In genomic region chr1:156926175-156926574, GRCh38 we compare ENCODE assay signal across 8 cellular contexts. TPM values are rescaled to one million over a fixed set of nuclear protein-coding genes. Genes with fewer than 3 reads are reported as not detected.
DNase-seq lines count a peak whose midpoint lies in the region; ATAC-seq and TF ChIP-seq lines count a peak whose summit lies in the region.

No MANE protein-coding gene starts in this region.

- DNase-seq in CMK (ENCODE audit: low read depth): peak; percentile 84
- DNase-seq in T-helper 2 cell treated with Interferon-gamma antibody and Interleukin-4, amounts not matched to agents 5 μg/mL and 100 μg/mL, for 36 hours (ENCODE audit: low spot score): peak; percentile 63
- peak; percentile 7 to 27 (median 11) for DNase-seq in immature natural killer cell
- no peak for DNase-seq in activated gamma-delta T cell (lab: John Stamatoyannopoulos, UW)
- DNase-seq in GM13976 (ENCODE audit: low spot score): no peak

- H3K4me3 Mint-ChIP-seq in T-helper 2 cell treated with Interferon-gamma antibody and Interleukin-4, amounts not matched to agents 5 μg/mL and 100 μg/mL, for 36 hours: no peak overlapping the region
- H3K4me3 Mint-ChIP-seq in immature natural killer cell: no peak overlapping the region

- no peak overlapping the region for H3K27ac Mint-ChIP-seq in T-helper 2 cell treated with Interferon-gamma antibody and Interleukin-4, amounts not matched to agents 5 μg/mL and 100 μg/mL, for 36 hours
- H3K27ac Mint-ChIP-seq in immature natural killer cell: no peak overlapping the region

- no peaks in the 10 kb centered on the region for H3K9me3 Mint-ChIP-seq in T-helper 2 cell treated with Interferon-gamma antibody and Interleukin-4, amounts not matched to agents 5 μg/mL and 100 μg/mL, for 36 hours
- H3K9me3 Mint-ChIP-seq in immature natural killer cell: peaks cover 0 to 1% (median 0%) of the 10 kb centered on the region in 6 donors

- no peak for TF ChIP-seq POLR2A in GM18505 (IDR thresholded peaks at IDR 0.05; ENCODE audit: borderline replicate concordance, extremely low read depth, insufficient read depth, insufficient read length)

- TF ChIP-seq CTCF in GM13976 (IDR thresholded peaks at IDR 0.05; ENCODE audit: borderline replicate concordance, control extremely low read depth, extremely low read depth, insufficient read depth, missing control alignments): no peak

- in situ Hi-C loops in GM13976 (cut with MboI; ENCODE audit: low sequenced_read_pairs, unreplicated experiment): no loop called here

- H3K27me3 Mint-ChIP-seq in T-helper 2 cell treated with Interferon-gamma antibody and Interleukin-4, amounts not matched to agents 5 μg/mL and 100 μg/mL, for 36 hours (ENCODE audit: low read depth): peaks cover 88% of the 10 kb centered on the region
- H3K27me3 Mint-ChIP-seq in immature natural killer cell (ENCODE audit: low read depth in 3 of 3): peaks cover 17 to 45% (median 21%) of the 10 kb centered on the region in 3 donors

- TF ChIP-seq RAD21 in Ishikawa (IDR thresholded peaks at IDR 0.05; ENCODE audit: low read depth): no peak

- no peak for TF ChIP-seq EP300 in Ishikawa (IDR thresholded peaks at IDR 0.05; ENCODE audit: borderline replicate concordance)

- no peaks in the 10 kb centered on the region for H3K36me3 Mint-ChIP-seq in T-helper 2 cell treated with Interferon-gamma antibody and Interleukin-4, amounts not matched to agents 5 μg/mL and 100 μg/mL, for 36 hours (ENCODE audit: low read depth)
- peaks cover 0 to 4% (median 3%) of the 10 kb centered on the region in 3 donors for H3K36me3 Mint-ChIP-seq in immature natural killer cell

- ATAC-seq in GM18505 (IDR thresholded peaks at IDR 0.05; ENCODE audit: unreplicated experiment) (no peak), HG03460 (IDR thresholded peaks at IDR 0.05; ENCODE audit: unreplicated experiment) (no peak)

- peaks cover 12% of the 10 kb centered on the region for H3K4me1 Mint-ChIP-seq in T-helper 2 cell treated with Interferon-gamma antibody and Interleukin-4, amounts not matched to agents 5 μg/mL and 100 μg/mL, for 36 hours (ENCODE audit: low read depth)
- H3K4me1 Mint-ChIP-seq in immature natural killer cell: peaks cover 6 to 7% of the 10 kb centered on the region in 2 donors

TF ChIP-seq in Ishikawa, 13 proteins besides CTCF, POLR2A, EP300 and RAD21:
- TF ChIP-seq ZBTB7A (IDR thresholded peaks at IDR 0.05; ENCODE audit: low read depth): no peak
- no peak for TF ChIP-seq USF1 (IDR thresholded peaks at IDR 0.05)
- no peak for TF ChIP-seq TEAD4 (IDR thresholded peaks at IDR 0.05)
- TF ChIP-seq TAF1 (IDR thresholded peaks at IDR 0.05; ENCODE audit: low read depth): no peak
- no peak for TF ChIP-seq CEBPB (IDR thresholded peaks at IDR 0.05)
- no peak for TF ChIP-seq MAX (IDR thresholded peaks at IDR 0.05)
- TF ChIP-seq NFIC (IDR thresholded peaks at IDR 0.05): peak; percentile 86

RNA-seq across cellular contexts. Expression of gene LRRC71, which starts 5.7 kb away (rescaled TPM):
- not detected for polyA plus RNA-seq in immature natural killer cell

RNA-seq across cellular contexts. Expression of gene PEAR1, which starts 32.7 kb away (rescaled TPM):
- under 1 TPM in 1 of 3 donors, not detected in 2; 0.28 TPM for polyA plus RNA-seq in immature natural killer cell

Comparison
In these comparisons a context has a peak if more than half of its experiments do, and no peak if none do; other contexts are left out.
1. DNase-seq: peak in CMK (single experiment), T-helper 2 cell treated with Interferon-gamma antibody and Interleukin-4, amounts not matched to agents 5 μg/mL and 100 μg/mL, for 36 hours (single experiment) and immature natural killer cell (3 of 3); none in activated gamma-delta T cell (single experiment) and GM13976 (single experiment).